Comparison of ENCODE assay signal across 1 cellular context in the genomic region with DNA sequence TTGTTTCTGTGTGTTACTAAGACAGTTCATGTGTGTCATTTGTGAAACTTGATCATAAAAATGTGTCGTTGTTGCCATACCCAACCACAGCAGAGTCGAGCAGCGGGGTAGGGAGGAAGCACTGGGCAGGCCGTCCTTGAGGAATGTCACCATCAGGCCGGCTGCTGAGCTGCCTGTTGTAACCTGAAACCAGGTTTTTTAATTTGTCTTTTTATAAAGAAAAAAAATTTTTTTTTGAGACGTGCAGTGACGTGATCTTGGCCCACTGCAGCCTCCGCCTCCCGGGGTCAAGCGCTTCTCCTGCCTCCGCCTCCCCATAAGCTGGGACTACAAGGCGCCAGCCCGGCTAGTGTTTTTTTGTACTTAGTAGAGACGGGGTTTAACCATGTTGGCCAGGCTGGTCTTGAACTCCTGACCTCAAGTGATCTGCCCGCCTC.
TF ChIP-seq lines count a peak whose summit lies in the region.

No MANE protein-coding gene starts in this region.

TF ChIP-seq in HepG2, 621 proteins besides CTCF, POLR2A, EP300 and RAD21:
- peak; percentile 13 for TF ChIP-seq AGO2 (optimal IDR thresholded peaks at IDR 0.05; ENCODE audit: low read depth, low read length)
- TF ChIP-seq, protein P1, sequence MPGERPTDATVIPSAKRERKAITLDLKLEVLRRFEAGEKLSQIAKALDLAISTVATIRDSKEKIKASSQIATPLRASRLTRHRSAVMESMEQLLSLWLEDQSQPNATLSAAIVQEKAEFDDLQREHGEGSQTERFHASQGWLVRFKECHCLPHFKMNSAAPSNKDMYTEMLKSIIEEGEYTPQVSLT (CRISPR knock-in tag; IDR thresholded peaks at IDR 0.05; ENCODE audit: borderline replicate concordance, low read depth) = 0 out of 2 replicates have a peak, but pooled peaks have one; percentile 40
- TF ChIP-seq ZNF292 (CRISPR knock-in tag; IDR thresholded peaks at IDR 0.05; ENCODE audit: borderline replicate concordance, low read depth) = 0 out of 2 replicates have a peak, but pooled peaks have one; percentile 2
- TF ChIP-seq, protein P2, sequence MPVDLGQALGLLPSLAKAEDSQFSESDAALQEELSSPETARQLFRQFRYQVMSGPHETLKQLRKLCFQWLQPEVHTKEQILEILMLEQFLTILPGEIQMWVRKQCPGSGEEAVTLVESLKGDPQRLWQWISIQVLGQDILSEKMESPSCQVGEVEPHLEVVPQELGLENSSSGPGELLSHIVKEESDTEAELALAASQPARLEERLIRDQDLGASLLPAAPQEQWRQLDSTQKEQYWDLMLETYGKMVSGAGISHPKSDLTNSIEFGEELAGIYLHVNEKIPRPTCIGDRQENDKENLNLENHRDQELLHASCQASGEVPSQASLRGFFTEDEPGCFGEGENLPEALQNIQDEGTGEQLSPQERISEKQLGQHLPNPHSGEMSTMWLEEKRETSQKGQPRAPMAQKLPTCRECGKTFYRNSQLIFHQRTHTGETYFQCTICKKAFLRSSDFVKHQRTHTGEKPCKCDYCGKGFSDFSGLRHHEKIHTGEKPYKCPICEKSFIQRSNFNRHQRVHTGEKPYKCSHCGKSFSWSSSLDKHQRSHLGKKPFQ (CRISPR knock-in tag; IDR thresholded peaks at IDR 0.05; ENCODE audit: insufficient replicate concordance) = peak; percentile 32
- 0 out of 2 replicates have a peak, but pooled peaks have one; percentile 14 for TF ChIP-seq GTF3A (CRISPR knock-in tag; conservative IDR thresholded peaks at IDR 0.05)
- TF ChIP-seq, protein P3, sequence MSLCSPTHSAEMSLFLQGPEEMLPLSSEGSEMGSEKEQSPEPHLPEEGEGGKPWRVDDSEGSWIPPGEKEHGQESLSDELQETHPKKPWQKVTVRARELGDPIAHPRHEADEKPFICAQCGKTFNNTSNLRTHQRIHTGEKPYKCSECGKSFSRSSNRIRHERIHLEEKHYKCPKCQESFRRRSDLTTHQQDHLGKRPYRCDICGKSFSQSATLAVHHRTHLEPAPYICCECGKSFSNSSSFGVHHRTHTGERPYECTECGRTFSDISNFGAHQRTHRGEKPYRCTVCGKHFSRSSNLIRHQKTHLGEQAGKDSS (CRISPR knock-in tag; IDR thresholded peaks at IDR 0.05; ENCODE audit: borderline replicate concordance, low read depth) = 0 out of 2 replicates have a peak, but pooled peaks have one; percentile 6
- 0 out of 2 replicates have a peak, but pooled peaks have one; percentile 13 for TF ChIP-seq RFXANK (CRISPR knock-in tag; IDR thresholded peaks at IDR 0.05)
- TF ChIP-seq KDM2A (CRISPR knock-in tag; IDR thresholded peaks at IDR 0.05; ENCODE audit: borderline replicate concordance, low read depth) = 0 out of 2 replicates have a peak, but pooled peaks have one; percentile 8
- TF ChIP-seq, protein P4, sequence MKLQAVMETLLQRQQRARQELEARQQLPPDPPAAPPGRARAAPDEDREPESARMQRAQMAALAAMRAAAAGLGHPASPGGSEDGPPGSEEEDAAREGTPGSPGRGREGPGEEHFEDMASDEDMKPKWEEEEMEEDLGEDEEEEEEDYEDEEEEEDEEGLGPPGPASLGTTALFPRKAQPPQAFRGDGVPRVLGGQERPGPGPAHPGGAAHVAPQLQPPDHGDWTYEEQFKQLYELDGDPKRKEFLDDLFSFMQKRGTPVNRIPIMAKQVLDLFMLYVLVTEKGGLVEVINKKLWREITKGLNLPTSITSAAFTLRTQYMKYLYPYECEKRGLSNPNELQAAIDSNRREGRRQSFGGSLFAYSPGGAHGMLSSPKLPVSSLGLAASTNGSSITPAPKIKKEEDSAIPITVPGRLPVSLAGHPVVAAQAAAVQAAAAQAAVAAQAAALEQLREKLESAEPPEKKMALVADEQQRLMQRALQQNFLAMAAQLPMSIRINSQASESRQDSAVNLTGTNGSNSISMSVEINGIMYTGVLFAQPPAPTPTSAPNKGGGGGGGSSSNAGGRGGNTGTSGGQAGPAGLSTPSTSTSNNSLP (IDR thresholded peaks at IDR 0.05; ENCODE audit: low read depth, low read length) = no peak
- TF ChIP-seq, protein P5, sequence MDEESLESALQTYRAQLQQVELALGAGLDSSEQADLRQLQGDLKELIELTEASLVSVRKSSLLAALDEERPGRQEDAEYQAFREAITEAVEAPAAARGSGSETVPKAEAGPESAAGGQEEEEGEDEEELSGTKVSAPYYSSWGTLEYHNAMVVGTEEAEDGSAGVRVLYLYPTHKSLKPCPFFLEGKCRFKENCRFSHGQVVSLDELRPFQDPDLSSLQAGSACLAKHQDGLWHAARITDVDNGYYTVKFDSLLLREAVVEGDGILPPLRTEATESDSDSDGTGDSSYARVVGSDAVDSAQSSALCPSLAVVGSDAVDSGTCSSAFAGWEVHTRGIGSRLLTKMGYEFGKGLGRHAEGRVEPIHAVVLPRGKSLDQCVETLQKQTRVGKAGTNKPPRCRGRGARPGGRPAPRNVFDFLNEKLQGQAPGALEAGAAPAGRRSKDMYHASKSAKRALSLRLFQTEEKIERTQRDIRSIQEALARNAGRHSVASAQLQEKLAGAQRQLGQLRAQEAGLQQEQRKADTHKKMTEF (CRISPR knock-in tag; IDR thresholded peaks at IDR 0.05) = peak; percentile 23
- TF ChIP-seq ZNF746 (CRISPR knock-in tag; IDR thresholded peaks at IDR 0.05) = 0 out of 2 replicates have a peak, but pooled peaks have one; percentile 33
- TF ChIP-seq ZNF367 (CRISPR knock-in tag; IDR thresholded peaks at IDR 0.05; ENCODE audit: borderline replicate concordance) = no peak
- TF ChIP-seq TBX3 (IDR thresholded peaks at IDR 0.05; ENCODE audit: borderline replicate concordance) = no peak
- TF ChIP-seq, protein P6, sequence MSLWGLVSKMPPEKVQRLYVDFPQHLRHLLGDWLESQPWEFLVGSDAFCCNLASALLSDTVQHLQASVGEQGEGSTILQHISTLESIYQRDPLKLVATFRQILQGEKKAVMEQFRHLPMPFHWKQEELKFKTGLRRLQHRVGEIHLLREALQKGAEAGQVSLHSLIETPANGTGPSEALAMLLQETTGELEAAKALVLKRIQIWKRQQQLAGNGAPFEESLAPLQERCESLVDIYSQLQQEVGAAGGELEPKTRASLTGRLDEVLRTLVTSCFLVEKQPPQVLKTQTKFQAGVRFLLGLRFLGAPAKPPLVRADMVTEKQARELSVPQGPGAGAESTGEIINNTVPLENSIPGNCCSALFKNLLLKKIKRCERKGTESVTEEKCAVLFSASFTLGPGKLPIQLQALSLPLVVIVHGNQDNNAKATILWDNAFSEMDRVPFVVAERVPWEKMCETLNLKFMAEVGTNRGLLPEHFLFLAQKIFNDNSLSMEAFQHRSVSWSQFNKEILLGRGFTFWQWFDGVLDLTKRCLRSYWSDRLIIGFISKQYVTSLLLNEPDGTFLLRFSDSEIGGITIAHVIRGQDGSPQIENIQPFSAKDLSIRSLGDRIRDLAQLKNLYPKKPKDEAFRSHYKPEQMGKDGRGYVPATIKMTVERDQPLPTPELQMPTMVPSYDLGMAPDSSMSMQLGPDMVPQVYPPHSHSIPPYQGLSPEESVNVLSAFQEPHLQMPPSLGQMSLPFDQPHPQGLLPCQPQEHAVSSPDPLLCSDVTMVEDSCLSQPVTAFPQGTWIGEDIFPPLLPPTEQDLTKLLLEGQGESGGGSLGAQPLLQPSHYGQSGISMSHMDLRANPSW (CRISPR knock-in tag; IDR thresholded peaks at IDR 0.05; ENCODE audit: borderline replicate concordance) = 0 out of 2 replicates have a peak, but pooled peaks have one; percentile 53
- TF ChIP-seq, protein P7, sequence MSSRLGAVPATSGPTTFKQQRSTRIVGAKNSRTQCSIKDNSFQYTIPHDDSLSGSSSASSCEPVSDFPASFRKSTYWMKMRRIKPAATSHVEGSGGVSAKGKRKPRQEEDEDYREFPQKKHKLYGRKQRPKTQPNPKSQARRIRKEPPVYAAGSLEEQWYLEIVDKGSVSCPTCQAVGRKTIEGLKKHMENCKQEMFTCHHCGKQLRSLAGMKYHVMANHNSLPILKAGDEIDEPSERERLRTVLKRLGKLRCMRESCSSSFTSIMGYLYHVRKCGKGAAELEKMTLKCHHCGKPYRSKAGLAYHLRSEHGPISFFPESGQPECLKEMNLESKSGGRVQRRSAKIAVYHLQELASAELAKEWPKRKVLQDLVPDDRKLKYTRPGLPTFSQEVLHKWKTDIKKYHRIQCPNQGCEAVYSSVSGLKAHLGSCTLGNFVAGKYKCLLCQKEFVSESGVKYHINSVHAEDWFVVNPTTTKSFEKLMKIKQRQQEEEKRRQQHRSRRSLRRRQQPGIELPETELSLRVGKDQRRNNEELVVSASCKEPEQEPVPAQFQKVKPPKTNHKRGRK (CRISPR knock-in tag; IDR thresholded peaks at IDR 0.05) = 0 out of 2 replicates have a peak, but pooled peaks have one; percentile 27
- TF ChIP-seq ZBTB21 (CRISPR knock-in tag; IDR thresholded peaks at IDR 0.05) = 0 out of 2 replicates have a peak, but pooled peaks have one; percentile 13
- TF ChIP-seq, protein P8, sequence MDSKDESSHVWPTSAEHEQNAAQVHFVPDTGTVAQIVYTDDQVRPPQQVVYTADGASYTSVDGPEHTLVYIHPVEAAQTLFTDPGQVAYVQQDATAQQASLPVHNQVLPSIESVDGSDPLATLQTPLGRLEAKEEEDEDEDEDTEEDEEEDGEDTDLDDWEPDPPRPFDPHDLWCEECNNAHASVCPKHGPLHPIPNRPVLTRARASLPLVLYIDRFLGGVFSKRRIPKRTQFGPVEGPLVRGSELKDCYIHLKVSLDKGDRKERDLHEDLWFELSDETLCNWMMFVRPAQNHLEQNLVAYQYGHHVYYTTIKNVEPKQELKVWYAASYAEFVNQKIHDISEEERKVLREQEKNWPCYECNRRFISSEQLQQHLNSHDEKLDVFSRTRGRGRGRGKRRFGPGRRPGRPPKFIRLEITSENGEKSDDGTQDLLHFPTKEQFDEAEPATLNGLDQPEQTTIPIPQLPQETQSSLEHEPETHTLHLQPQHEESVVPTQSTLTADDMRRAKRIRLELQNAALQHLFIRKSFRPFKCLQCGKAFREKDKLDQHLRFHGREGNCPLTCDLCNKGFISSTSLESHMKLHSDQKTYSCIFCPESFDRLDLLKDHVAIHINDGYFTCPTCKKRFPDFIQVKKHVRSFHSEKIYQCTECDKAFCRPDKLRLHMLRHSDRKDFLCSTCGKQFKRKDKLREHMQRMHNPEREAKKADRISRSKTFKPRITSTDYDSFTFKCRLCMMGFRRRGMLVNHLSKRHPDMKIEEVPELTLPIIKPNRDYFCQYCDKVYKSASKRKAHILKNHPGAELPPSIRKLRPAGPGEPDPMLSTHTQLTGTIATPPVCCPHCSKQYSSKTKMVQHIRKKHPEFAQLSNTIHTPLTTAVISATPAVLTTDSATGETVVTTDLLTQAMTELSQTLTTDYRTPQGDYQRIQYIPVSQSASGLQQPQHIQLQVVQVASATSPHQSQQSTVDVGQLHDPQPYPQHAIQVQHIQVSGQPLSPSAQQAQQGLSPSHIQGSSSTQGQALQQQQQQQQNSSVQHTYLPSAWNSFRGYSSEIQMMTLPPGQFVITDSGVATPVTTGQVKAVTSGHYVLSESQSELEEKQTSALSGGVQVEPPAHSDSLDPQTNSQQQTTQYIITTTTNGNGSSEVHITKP (CRISPR knock-in tag; IDR thresholded peaks at IDR 0.05; ENCODE audit: low read depth) = no peak
- TF ChIP-seq RXRA (CRISPR knock-in tag; IDR thresholded peaks at IDR 0.05) = 0 out of 2 replicates have a peak, but pooled peaks have one; percentile 6
